ENCODE assay signal across 1 cellular context in genomic region chr4:55546633-55547460, GRCh38.
TF ChIP-seq lines count a peak whose summit lies in the region.

TSS of gene CLOCK (minus strand) at chr4:55546909. CDS start at chr4:55482785, 64,124 bp downstream.

TF ChIP-seq in WTC11, 78 proteins besides CTCF, POLR2A, EP300 and RAD21 (continued from another document and continues in another):
- TF ChIP-seq ZNF396 (CRISPR knock-in tag; IDR thresholded peaks at IDR 0.05; ENCODE audit: borderline replicate concordance), result no peak
- no peak for TF ChIP-seq AFF4 (CRISPR knock-in tag; IDR thresholded peaks at IDR 0.05; ENCODE audit: borderline replicate concordance)
- peak; percentile 90 for TF ChIP-seq HMGXB4 (CRISPR knock-in tag; IDR thresholded peaks at IDR 0.05)
- no peak for TF ChIP-seq HMGA2 (CRISPR knock-in tag; IDR thresholded peaks at IDR 0.05)
- no peak for TF ChIP-seq MYBL2 (CRISPR knock-in tag; IDR thresholded peaks at IDR 0.05)
- TF ChIP-seq FOXP4 (CRISPR knock-in tag; IDR thresholded peaks at IDR 0.05), result no peak; the same call in 1 of the 2 replicates
- no peak for TF ChIP-seq E2F5 (CRISPR knock-in tag; IDR thresholded peaks at IDR 0.05)
- TF ChIP-seq NFE2L1 (CRISPR knock-in tag; IDR thresholded peaks at IDR 0.05), result no peak
- TF ChIP-seq NR2C2 (CRISPR knock-in tag; IDR thresholded peaks at IDR 0.05), result no peak
- TF ChIP-seq USF1 (CRISPR knock-in tag; IDR thresholded peaks at IDR 0.05), result no peak
- no peak for TF ChIP-seq CDX4 (CRISPR knock-in tag; IDR thresholded peaks at IDR 0.05; ENCODE audit: borderline replicate concordance)
- TF ChIP-seq AR (CRISPR knock-in tag; IDR thresholded peaks at IDR 0.05), result no peak
- TF ChIP-seq SMAD3 (CRISPR knock-in tag; IDR thresholded peaks at IDR 0.05; ENCODE audit: borderline replicate concordance), result no peak
- TF ChIP-seq MAX (CRISPR knock-in tag; IDR thresholded peaks at IDR 0.05), result peak; percentile 69
- TF ChIP-seq ARID4B (CRISPR knock-in tag; IDR thresholded peaks at IDR 0.05; ENCODE audit: borderline replicate concordance), result peak; percentile 38; the same call in 1 of the 2 replicates
- TF ChIP-seq GRHL2 (CRISPR knock-in tag; IDR thresholded peaks at IDR 0.05; ENCODE audit: insufficient replicate concordance, severe bottlenecking), result no peak
- no peak for TF ChIP-seq ZNF232 (CRISPR knock-in tag; IDR thresholded peaks at IDR 0.05)
- no peak for TF ChIP-seq RORB (CRISPR knock-in tag; IDR thresholded peaks at IDR 0.05)
- no peak for TF ChIP-seq RELA (CRISPR knock-in tag; IDR thresholded peaks at IDR 0.05; ENCODE audit: borderline replicate concordance)
- TF ChIP-seq SMAD4 (CRISPR knock-in tag; IDR thresholded peaks at IDR 0.05), result no peak
- no peak for TF ChIP-seq MXD4 (CRISPR knock-in tag; IDR thresholded peaks at IDR 0.05; ENCODE audit: borderline replicate concordance)
- TF ChIP-seq ZBTB21 (CRISPR knock-in tag; IDR thresholded peaks at IDR 0.05; ENCODE audit: borderline replicate concordance), result no peak
- no peak for TF ChIP-seq GTF2I (CRISPR knock-in tag; conservative IDR thresholded peaks at IDR 0.05)
- no peak for TF ChIP-seq ZMAT4 (CRISPR knock-in tag; IDR thresholded peaks at IDR 0.05)
- no peak for TF ChIP-seq PRRX2 (CRISPR knock-in tag; IDR thresholded peaks at IDR 0.05)
- no peak for TF ChIP-seq NFYB (CRISPR knock-in tag; conservative IDR thresholded peaks at IDR 0.05; ENCODE audit: low read depth)
- TF ChIP-seq KAT7 (CRISPR knock-in tag; IDR thresholded peaks at IDR 0.05; ENCODE audit: borderline replicate concordance), result 0 out of 2 replicates have a peak, but pooled peaks have one; percentile 54
- no peak for TF ChIP-seq ZNF138 (CRISPR knock-in tag; conservative IDR thresholded peaks at IDR 0.05)
- TF ChIP-seq ZNF219 (CRISPR knock-in tag; IDR thresholded peaks at IDR 0.05; ENCODE audit: borderline replicate concordance), result no peak
- TF ChIP-seq TCF7 (CRISPR knock-in tag; IDR thresholded peaks at IDR 0.05; ENCODE audit: low read depth), result no peak
- TF ChIP-seq NR3C1 (CRISPR knock-in tag; conservative IDR thresholded peaks at IDR 0.05; ENCODE audit: low read depth), result no peak
- no peak for TF ChIP-seq ATF2 (CRISPR knock-in tag; IDR thresholded peaks at IDR 0.05; ENCODE audit: borderline replicate concordance, low read depth)
- TF ChIP-seq ATF3 (CRISPR knock-in tag; conservative IDR thresholded peaks at IDR 0.05), result no peak
- peak; percentile 63; the same call in 1 of the 2 replicates for TF ChIP-seq ATF1 (CRISPR knock-in tag; IDR thresholded peaks at IDR 0.05)
